ENCODE assay signal across 14 cellular contexts in the genomic region with DNA sequence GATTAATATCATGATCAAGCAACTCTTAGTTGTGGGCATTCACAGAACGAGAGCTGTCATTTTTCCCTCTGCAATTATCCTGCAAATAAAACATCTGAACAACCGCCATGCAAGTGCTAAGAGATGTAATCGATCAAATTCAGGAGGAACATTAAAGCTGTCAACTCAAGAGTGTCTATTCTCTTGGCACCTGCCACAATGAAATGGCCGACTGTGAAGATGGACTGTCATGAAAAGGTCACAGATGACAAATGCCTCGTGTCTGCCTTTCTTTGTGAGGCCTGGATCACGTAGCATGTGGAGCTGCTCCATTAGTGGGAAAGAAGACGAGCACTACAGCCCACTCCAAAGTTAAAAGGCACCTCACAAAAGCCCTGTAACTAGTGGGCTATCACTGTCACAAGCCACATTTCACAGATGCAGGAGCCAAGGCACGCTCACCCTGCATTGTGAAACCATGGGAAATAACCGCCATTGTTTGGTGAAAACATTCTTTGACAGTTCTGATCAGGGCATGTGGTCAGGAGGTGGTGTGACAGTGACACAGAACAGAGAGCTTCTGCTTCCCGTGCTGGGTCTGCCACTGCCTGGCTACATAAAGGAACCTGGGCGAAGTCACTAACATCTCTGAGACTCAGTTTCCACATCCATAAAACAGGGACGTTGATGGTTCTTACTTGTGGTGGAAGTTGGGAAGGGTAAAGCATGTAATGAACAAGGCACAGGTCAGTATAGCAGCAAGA.
"Had no signal": no experiment of that assay in that cellular context is flagged by ENCODE, and none has a peak within 500 bp of the region (broad histone marks: within the 10 kb centered on the region; RNA-seq: fewer than 3 reads in every experiment).

No MANE protein-coding gene starts in this region.

- DNase-seq: activated CD4-positive, alpha-beta T cell treated with anti-CD3 and anti-CD28 coated beads for 48 hours; activated CD8-positive, alpha-beta T cell treated with anti-CD3 and anti-CD28 coated beads, Interleukin-2, amount 10 ng/mL, durations not matched to agents 7 days and 5 days; activated naive CD4-positive, alpha-beta T cell treated with Interleukin-2 at 50 U/mL for 16 hours; activated naive CD8-positive, alpha-beta T cell treated with anti-CD3 and anti-CD28 coated beads, Interleukin-2, amount 50 U/mL, for 24 hours; esophagus squamous epithelium; glutamatergic neuron; immature natural killer cell; left cardiac atrium; midbrain; naive B cell; nucleus accumbens; right cardiac atrium; small intestine; uterus had no signal
